22 cellular contexts compared by ENCODE assay signal in the genomic region with DNA sequence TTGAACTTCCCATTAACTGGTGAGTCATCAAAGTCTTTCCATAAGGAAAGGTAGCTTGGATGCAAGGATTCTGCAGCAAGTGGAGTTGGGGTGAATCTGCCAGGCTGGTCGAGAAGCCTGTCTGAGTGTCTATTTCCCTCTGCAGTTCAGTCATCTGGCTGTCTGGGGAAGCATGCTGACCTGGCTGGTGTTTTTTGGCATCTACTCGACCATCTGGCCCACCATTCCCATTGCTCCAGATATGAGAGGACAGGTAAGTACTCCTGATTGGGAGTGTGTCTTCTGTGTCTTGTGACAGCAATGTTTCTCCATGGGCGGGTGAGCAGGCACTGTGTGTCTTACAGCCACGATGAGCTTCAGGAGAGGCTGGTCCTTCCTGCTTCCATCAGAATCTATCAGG.
"Had no signal": no experiment of that assay in that cellular context is flagged by ENCODE, and none has a peak within 500 bp of the region (broad histone marks: within the 10 kb centered on the region; RNA-seq: fewer than 3 reads in every experiment).

No MANE protein-coding gene starts in this region.

- H3K9me3 ChIP-seq: SJCRH30 had no signal

- H3K27ac ChIP-seq: RWPE1, SJCRH30 had no signal

- H3K27me3 ChIP-seq: SJCRH30 had no signal

- ATAC-seq: HepG2, Panc1, Right ventricle myocardium inferior, SK-N-SH treated with all-trans-retinoic acid at 6 μM for 48 hours had no signal

- FAIRE-seq: HepG2 had no signal

- DNase-seq: IMR-90, Karpas-422, KG1, MM.1S, NCI-H1092 treated with DMSO at 0.1 percent for 48 hours, NCI-H1436, NCI-H1694, NCI-H187 treated with DMSO at 0.1 percent for 48 hours, NCI-H2029 treated with DMSO at 0.1 percent for 48 hours, NCI-H2171 treated with DMSO at 0.1 percent for 48 hours, NCI-H345, NCI-H446 treated with DMSO at 0.1 percent for 48 hours, NCI-H510A treated with DMSO at 0.1 percent for 48 hours, NCI-H526 treated with DMSO at 0.1 percent for 48 hours, NCI-H748 treated with DMSO at 0.1 percent for 48 hours, SHP77 treated with DMSO at 0.1 percent for 48 hours, SJCRH30 had no signal

- H3K36me3 ChIP-seq: SJCRH30 had no signal

- H3K4me3 ChIP-seq: SJCRH30 had no signal
